Comparison of ENCODE assay signal across 12 cellular contexts in genomic region chr1:60573726-60574409, GRCh38.
DNase-seq lines count a peak whose midpoint lies in the region; ATAC-seq and TF ChIP-seq lines count a peak whose summit lies in the region.
"Had no signal": no experiment of that assay in that cellular context is flagged by ENCODE, and none has a peak within 500 bp of the region (broad histone marks: within the 10 kb centered on the region; RNA-seq: fewer than 3 reads in every experiment).

No MANE protein-coding gene starts in this region.

- H3K36me3 Mint-ChIP-seq in type B pancreatic cell: no peaks in the 10 kb centered on the region

- peak overlapping the region; percentile 23 for H3K27ac ChIP-seq in foreskin keratinocyte
- H3K27ac ChIP-seq: right lobe of liver had no signal

- peak overlapping the region; percentile 74 for H3K4me3 Mint-ChIP-seq in type B pancreatic cell

- peaks cover 10% of the 10 kb centered on the region for H3K9me3 Mint-ChIP-seq in type B pancreatic cell

- in situ Hi-C loops in SK-MEL-5 (cut with HindIII; ENCODE audit: low pct_unique_long_range_greater_than_20kb, low sequenced_read_pairs): no loop called here

- DNase-seq in HT1080 (ENCODE audit: low read depth) (peak; percentile 81), SK-MEL-5 (ENCODE audit: low read depth, low spot score) (peak; percentile 11), foreskin keratinocyte (peak; percentile 76 to 89), type B pancreatic cell (ENCODE audit: extremely low spot score, unreplicated experiment) (no peak), MG63 (no peak), NCI-H524 (lab: John Stamatoyannopoulos, UW) (no peak)
- DNase-seq: activated CD4-positive, alpha-beta T cell treated with anti-CD3 and anti-CD28 coated beads for 4 hours; anterior cingulate cortex; left cardiac atrium; NCI-H82; right lobe of liver had no signal

- H3K9me3 ChIP-seq in MG63: no peaks in the 10 kb centered on the region
- H3K9me3 ChIP-seq: right lobe of liver had no signal

- peaks cover 6% of the 10 kb centered on the region for H3K27me3 Mint-ChIP-seq in type B pancreatic cell

- H3K4me1 ChIP-seq in foreskin keratinocyte: peaks cover 27% of the 10 kb centered on the region
- H3K4me1 ChIP-seq: right lobe of liver had no signal

- TF ChIP-seq CTCF in foreskin keratinocyte (conservative IDR thresholded peaks at IDR 0.05): no peak
- TF ChIP-seq CTCF in type B pancreatic cell (conservative IDR thresholded peaks at IDR 0.05): no peak

- no peaks in the 10 kb centered on the region for H3K27me3 ChIP-seq in foreskin keratinocyte
- H3K27me3 ChIP-seq in MG63: no peaks in the 10 kb centered on the region
- H3K27me3 ChIP-seq: right lobe of liver had no signal

- peaks cover 21% of the 10 kb centered on the region for H3K4me1 Mint-ChIP-seq in type B pancreatic cell (ENCODE audit: unreplicated experiment)

- ATAC-seq in foreskin keratinocyte (peak; percentile 81), HG03571 (IDR thresholded peaks at IDR 0.05; ENCODE audit: unreplicated experiment) (no peak)

- H3K4me3 ChIP-seq in MG63: no peak overlapping the region
- H3K4me3 ChIP-seq: right lobe of liver had no signal

- H3K36me3 ChIP-seq in MG63: no peaks in the 10 kb centered on the region
- H3K36me3 ChIP-seq: right lobe of liver had no signal

- H3K27ac Mint-ChIP-seq in type B pancreatic cell: peak overlapping the region; percentile 92

Comparison
In these comparisons a context has a peak if more than half of its experiments do, and no peak if none do; other contexts are left out.
1. DNase-seq: peak in HT1080 (single experiment), SK-MEL-5 (single experiment) and foreskin keratinocyte (2 of 2); none in type B pancreatic cell (single experiment), MG63 (single experiment) and NCI-H524 (0 of 2).